ENCODE assay signal across 27 cellular contexts in genomic region chr10:130938051-130938450, GRCh38.
"Had no signal": no experiment of that assay in that cellular context is flagged by ENCODE, and none has a peak within 500 bp of the region (broad histone marks: within the 10 kb centered on the region; RNA-seq: fewer than 3 reads in every experiment).

No MANE protein-coding gene starts in this region.

- H3K4me3 Mint-ChIP-seq: natural killer cell; nephron; neural progenitor cell; stimulated activated effector memory CD8-positive, alpha-beta T cell treated with anti-CD3 and anti-CD28 coated beads, Interleukin-12 subunit alpha, Interleukin-12 subunit beta, amount 100 ng/mL, for 72 hours; stimulated activated naive B cell treated with anti-CD40 and anti-IgM and Interleukin-4, amounts not matched to agents 10 μg/mL and 1 μg/mL and 100 μg/mL, for 72 hours; stimulated activated naive CD8-positive, alpha-beta T cell treated with anti-CD3 and anti-CD28 coated beads, Interleukin-15, Interleukin-2, amounts not matched to agents 100 ng/mL and 50 ng/mL, for 24 hours; type B pancreatic cell had no signal

- H3K4me1 Mint-ChIP-seq: natural killer cell; stimulated activated effector memory CD8-positive, alpha-beta T cell treated with anti-CD3 and anti-CD28 coated beads, Interleukin-12 subunit alpha, Interleukin-12 subunit beta, amount 100 ng/mL, for 72 hours; stimulated activated naive B cell treated with anti-CD40 and anti-IgM and Interleukin-4, amounts not matched to agents 10 μg/mL and 1 μg/mL and 100 μg/mL, for 72 hours had no signal

- H3K4me1 ChIP-seq: parathyroid adenoma, psoas muscle, right lobe of liver, stomach, tibial nerve, upper lobe of right lung, uterus had no signal

- H3K27ac ChIP-seq: neural progenitor cell, ovary, parathyroid adenoma, psoas muscle, right lobe of liver, sigmoid colon, stomach, thoracic aorta, thyroid gland, tibial nerve, upper lobe of right lung, uterus had no signal

- H3K27me3 Mint-ChIP-seq: progenitor cell of endocrine pancreas; stimulated activated naive CD8-positive, alpha-beta T cell treated with anti-CD3 and anti-CD28 coated beads, Interleukin-15, Interleukin-2, amounts not matched to agents 100 ng/mL and 50 ng/mL, for 24 hours had no signal

- H3K36me3 ChIP-seq: neural progenitor cell, ovary, right lobe of liver, sigmoid colon, stomach, thoracic aorta, thyroid gland, tibial nerve, upper lobe of right lung, uterus had no signal

- H3K9me3 ChIP-seq: ovary, psoas muscle, right lobe of liver, sigmoid colon, stomach, thoracic aorta, thyroid gland, tibial nerve, upper lobe of right lung, uterus had no signal

- ATAC-seq: natural killer cell; psoas muscle; right cardiac atrium; right lobe of liver; stimulated activated effector memory CD8-positive, alpha-beta T cell treated with anti-CD3 and anti-CD28 coated beads, Interleukin-12 subunit alpha, Interleukin-12 subunit beta, amount 100 ng/mL, for 72 hours; stimulated activated naive B cell treated with anti-CD40 and anti-IgM and Interleukin-4, amounts not matched to agents 10 μg/mL and 1 μg/mL and 100 μg/mL, for 72 hours; upper lobe of right lung had no signal

- DNase-seq: natural killer cell; occipital lobe; ovary; psoas muscle; right cardiac atrium; right lobe of liver; sigmoid colon; small intestine; stimulated activated CD4-positive, alpha-beta T cell treated with anti-CD3 and anti-CD28 coated beads, Interleukin-15, amount 100 ng/mL, for 24 hours; stimulated activated CD4-positive, alpha-beta T cell treated with anti-CD3 and anti-CD28 coated beads, Interleukin-2, amount 100 ng/mL, for 24 hours; stimulated activated CD4-positive, alpha-beta T cell treated with anti-CD3 and anti-CD28 coated beads, Interleukin-2, amount 100 ng/mL, for 48 hours; stimulated activated CD4-positive, alpha-beta T cell treated with anti-CD3 and anti-CD28 coated beads, Interleukin-4, amount 100 ng/mL, for 24 hours; stimulated activated naive B cell treated with anti-CD40 and anti-IgM and Interleukin-4, amounts not matched to agents 10 μg/mL and 1 μg/mL and 100 μg/mL, for 72 hours; stimulated activated naive CD4-positive, alpha-beta T cell treated with Interleukin-2 at 50 U/mL for 16 hours; stomach; thyroid gland; upper lobe of right lung; uterus had no signal

- H3K4me3 ChIP-seq: neural progenitor cell, ovary, psoas muscle, right lobe of liver, sigmoid colon, stomach, thoracic aorta, thyroid gland, tibial nerve, upper lobe of right lung, uterus had no signal

- H3K27me3 ChIP-seq: neural progenitor cell, right lobe of liver, sigmoid colon, thyroid gland, tibial nerve, uterus had no signal

- H3K27ac Mint-ChIP-seq: natural killer cell; nephron; neural progenitor cell; progenitor cell of endocrine pancreas; stimulated activated effector memory CD8-positive, alpha-beta T cell treated with anti-CD3 and anti-CD28 coated beads, Interleukin-12 subunit alpha, Interleukin-12 subunit beta, amount 100 ng/mL, for 72 hours; stimulated activated naive B cell treated with anti-CD40 and anti-IgM and Interleukin-4, amounts not matched to agents 10 μg/mL and 1 μg/mL and 100 μg/mL, for 72 hours; stimulated activated naive CD8-positive, alpha-beta T cell treated with anti-CD3 and anti-CD28 coated beads, Interleukin-15, Interleukin-2, amounts not matched to agents 100 ng/mL and 50 ng/mL, for 24 hours; type B pancreatic cell had no signal

- H3K9me3 Mint-ChIP-seq: natural killer cell; neural progenitor cell; stimulated activated effector memory CD8-positive, alpha-beta T cell treated with anti-CD3 and anti-CD28 coated beads, Interleukin-12 subunit alpha, Interleukin-12 subunit beta, amount 100 ng/mL, for 72 hours; stimulated activated naive B cell treated with anti-CD40 and anti-IgM and Interleukin-4, amounts not matched to agents 10 μg/mL and 1 μg/mL and 100 μg/mL, for 72 hours; stimulated activated naive CD8-positive, alpha-beta T cell treated with anti-CD3 and anti-CD28 coated beads, Interleukin-15, Interleukin-2, amounts not matched to agents 100 ng/mL and 50 ng/mL, for 24 hours; type B pancreatic cell had no signal

- H3K36me3 Mint-ChIP-seq: natural killer cell; neural progenitor cell; stimulated activated effector memory CD8-positive, alpha-beta T cell treated with anti-CD3 and anti-CD28 coated beads, Interleukin-12 subunit alpha, Interleukin-12 subunit beta, amount 100 ng/mL, for 72 hours; stimulated activated naive B cell treated with anti-CD40 and anti-IgM and Interleukin-4, amounts not matched to agents 10 μg/mL and 1 μg/mL and 100 μg/mL, for 72 hours; type B pancreatic cell had no signal
